In the genomic region with DNA sequence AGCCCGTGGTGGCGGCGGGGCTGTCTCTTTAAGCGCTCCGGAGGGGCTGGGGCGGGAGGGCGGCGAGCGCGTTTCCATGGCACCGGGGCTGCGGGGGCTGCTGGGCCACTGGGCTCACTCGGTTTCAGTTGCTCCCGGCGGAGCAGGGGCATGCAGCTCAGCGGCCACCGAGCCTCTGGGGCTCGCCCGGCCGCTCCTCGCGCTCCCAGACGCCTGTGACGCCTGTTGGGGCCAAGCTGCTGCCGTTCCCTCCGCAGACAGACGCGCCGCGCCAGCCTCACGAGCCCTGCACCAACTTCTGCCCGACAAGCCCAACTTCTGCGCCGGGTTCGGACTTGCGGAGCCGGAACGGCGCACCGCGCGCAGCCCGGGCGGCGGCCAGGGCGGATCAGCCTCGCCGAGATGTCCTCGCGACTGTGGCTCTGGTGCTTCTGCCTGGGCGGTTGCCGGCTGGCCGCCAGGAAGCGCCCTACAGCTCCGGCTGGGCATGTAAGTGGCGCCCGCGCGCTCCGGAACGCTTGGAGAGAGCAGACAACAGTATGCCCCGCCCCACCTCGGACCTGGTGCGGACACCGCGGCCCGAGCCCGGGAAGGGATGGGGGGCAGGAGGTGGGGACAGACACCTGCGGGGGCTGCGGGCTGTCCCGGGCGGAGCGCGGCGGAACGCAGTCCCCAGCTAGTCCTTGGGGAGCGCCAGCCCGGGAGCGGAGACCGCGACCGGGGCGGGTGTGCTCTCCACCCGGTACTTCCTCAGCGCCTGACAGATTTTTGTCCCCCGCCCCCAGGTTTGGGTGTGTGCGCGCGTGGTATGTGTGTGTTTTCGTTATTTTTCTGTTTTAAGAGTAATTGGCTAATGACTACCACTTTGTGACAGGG, we compare ENCODE assay signal across 1 cellular context.
TF ChIP-seq lines count a peak whose summit lies in the region.

No MANE protein-coding gene starts in this region.

TF ChIP-seq in WTC11, 78 proteins besides CTCF, POLR2A, EP300 and RAD21 (continued from another document and continues in another):
- TF ChIP-seq, protein P1, sequence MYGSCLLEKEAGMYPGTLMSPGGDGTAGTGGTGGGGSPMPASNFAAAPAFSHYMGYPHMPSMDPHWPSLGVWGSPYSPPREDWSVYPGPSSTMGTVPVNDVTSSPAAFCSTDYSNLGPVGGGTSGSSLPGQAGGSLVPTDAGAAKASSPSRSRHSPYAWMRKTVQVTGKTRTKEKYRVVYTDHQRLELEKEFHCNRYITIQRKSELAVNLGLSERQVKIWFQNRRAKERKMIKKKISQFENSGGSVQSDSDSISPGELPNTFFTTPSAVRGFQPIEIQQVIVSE (CRISPR knock-in tag; IDR thresholded peaks at IDR 0.05; ENCODE audit: borderline replicate concordance), result no peak
- TF ChIP-seq MXD4 (CRISPR knock-in tag; IDR thresholded peaks at IDR 0.05; ENCODE audit: borderline replicate concordance) (no peak), CREB1 (CRISPR knock-in tag; IDR thresholded peaks at IDR 0.05) (no peak), ZNF263 (CRISPR knock-in tag; IDR thresholded peaks at IDR 0.05; ENCODE audit: low read depth) (no peak; the same call in 1 of the 2 replicates), RELA (CRISPR knock-in tag; IDR thresholded peaks at IDR 0.05; ENCODE audit: borderline replicate concordance) (peak; percentile 77; the same call in 1 of the 2 replicates), FOXK1 (CRISPR knock-in tag; IDR thresholded peaks at IDR 0.05) (peak; percentile 18; the same call in 1 of the 2 replicates), TEAD1 (CRISPR knock-in tag; IDR thresholded peaks at IDR 0.05) (peak; percentile 83; the same call in 1 of the 2 replicates), SOX15 (CRISPR knock-in tag; IDR thresholded peaks at IDR 0.05) (no peak), ZNF121 (CRISPR knock-in tag; IDR thresholded peaks at IDR 0.05) (no peak), SP1 (CRISPR knock-in tag; conservative IDR thresholded peaks at IDR 0.05) (peak; percentile 63), RORB (CRISPR knock-in tag; IDR thresholded peaks at IDR 0.05) (no peak), JAZF1 (CRISPR knock-in tag; IDR thresholded peaks at IDR 0.05) (no peak), SMAD4 (CRISPR knock-in tag; IDR thresholded peaks at IDR 0.05) (no peak), ZNF138 (CRISPR knock-in tag; conservative IDR thresholded peaks at IDR 0.05) (0 out of 2 replicates have a peak, but pooled peaks have one; percentile 16), PRRX2 (CRISPR knock-in tag; IDR thresholded peaks at IDR 0.05) (no peak), NR2C2 (CRISPR knock-in tag; IDR thresholded peaks at IDR 0.05) (no peak), NFE2L1 (CRISPR knock-in tag; IDR thresholded peaks at IDR 0.05) (peak; percentile 60; the same call in 1 of the 2 replicates), GABPB1 (CRISPR knock-in tag; IDR thresholded peaks at IDR 0.05) (0 out of 2 replicates have a peak, but pooled peaks have one; percentile 9), GTF2I (CRISPR knock-in tag; conservative IDR thresholded peaks at IDR 0.05) (no peak)
- TF ChIP-seq, protein P2, sequence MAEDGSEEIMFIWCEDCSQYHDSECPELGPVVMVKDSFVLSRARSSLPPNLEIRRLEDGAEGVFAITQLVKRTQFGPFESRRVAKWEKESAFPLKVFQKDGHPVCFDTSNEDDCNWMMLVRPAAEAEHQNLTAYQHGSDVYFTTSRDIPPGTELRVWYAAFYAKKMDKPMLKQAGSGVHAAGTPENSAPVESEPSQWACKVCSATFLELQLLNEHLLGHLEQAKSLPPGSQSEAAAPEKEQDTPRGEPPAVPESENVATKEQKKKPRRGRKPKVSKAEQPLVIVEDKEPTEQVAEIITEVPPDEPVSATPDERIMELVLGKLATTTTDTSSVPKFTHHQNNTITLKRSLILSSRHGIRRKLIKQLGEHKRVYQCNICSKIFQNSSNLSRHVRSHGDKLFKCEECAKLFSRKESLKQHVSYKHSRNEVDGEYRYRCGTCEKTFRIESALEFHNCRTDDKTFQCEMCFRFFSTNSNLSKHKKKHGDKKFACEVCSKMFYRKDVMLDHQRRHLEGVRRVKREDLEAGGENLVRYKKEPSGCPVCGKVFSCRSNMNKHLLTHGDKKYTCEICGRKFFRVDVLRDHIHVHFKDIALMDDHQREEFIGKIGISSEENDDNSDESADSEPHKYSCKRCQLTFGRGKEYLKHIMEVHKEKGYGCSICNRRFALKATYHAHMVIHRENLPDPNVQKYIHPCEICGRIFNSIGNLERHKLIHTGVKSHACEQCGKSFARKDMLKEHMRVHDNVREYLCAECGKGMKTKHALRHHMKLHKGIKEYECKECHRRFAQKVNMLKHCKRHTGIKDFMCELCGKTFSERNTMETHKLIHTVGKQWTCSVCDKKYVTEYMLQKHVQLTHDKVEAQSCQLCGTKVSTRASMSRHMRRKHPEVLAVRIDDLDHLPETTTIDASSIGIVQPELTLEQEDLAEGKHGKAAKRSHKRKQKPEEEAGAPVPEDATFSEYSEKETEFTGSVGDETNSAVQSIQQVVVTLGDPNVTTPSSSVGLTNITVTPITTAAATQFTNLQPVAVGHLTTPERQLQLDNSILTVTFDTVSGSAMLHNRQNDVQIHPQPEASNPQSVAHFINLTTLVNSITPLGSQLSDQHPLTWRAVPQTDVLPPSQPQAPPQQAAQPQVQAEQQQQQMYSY (CRISPR knock-in tag; IDR thresholded peaks at IDR 0.05), result no peak
- TF ChIP-seq, protein P3, sequence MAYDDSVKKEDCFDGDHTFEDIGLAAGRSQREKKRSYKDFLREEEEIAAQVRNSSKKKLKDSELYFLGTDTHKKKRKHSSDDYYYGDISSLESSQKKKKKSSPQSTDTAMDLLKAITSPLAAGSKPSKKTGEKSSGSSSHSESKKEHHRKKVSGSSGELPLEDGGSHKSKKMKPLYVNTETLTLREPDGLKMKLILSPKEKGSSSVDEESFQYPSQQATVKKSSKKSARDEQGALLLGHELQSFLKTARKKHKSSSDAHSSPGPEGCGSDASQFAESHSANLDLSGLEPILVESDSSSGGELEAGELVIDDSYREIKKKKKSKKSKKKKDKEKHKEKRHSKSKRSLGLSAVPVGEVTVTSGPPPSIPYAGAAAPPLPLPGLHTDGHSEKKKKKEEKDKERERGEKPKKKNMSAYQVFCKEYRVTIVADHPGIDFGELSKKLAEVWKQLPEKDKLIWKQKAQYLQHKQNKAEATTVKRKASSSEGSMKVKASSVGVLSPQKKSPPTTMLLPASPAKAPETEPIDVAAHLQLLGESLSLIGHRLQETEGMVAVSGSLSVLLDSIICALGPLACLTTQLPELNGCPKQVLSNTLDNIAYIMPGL (CRISPR knock-in tag; IDR thresholded peaks at IDR 0.05), result peak; percentile 99
- TF ChIP-seq, protein P4, sequence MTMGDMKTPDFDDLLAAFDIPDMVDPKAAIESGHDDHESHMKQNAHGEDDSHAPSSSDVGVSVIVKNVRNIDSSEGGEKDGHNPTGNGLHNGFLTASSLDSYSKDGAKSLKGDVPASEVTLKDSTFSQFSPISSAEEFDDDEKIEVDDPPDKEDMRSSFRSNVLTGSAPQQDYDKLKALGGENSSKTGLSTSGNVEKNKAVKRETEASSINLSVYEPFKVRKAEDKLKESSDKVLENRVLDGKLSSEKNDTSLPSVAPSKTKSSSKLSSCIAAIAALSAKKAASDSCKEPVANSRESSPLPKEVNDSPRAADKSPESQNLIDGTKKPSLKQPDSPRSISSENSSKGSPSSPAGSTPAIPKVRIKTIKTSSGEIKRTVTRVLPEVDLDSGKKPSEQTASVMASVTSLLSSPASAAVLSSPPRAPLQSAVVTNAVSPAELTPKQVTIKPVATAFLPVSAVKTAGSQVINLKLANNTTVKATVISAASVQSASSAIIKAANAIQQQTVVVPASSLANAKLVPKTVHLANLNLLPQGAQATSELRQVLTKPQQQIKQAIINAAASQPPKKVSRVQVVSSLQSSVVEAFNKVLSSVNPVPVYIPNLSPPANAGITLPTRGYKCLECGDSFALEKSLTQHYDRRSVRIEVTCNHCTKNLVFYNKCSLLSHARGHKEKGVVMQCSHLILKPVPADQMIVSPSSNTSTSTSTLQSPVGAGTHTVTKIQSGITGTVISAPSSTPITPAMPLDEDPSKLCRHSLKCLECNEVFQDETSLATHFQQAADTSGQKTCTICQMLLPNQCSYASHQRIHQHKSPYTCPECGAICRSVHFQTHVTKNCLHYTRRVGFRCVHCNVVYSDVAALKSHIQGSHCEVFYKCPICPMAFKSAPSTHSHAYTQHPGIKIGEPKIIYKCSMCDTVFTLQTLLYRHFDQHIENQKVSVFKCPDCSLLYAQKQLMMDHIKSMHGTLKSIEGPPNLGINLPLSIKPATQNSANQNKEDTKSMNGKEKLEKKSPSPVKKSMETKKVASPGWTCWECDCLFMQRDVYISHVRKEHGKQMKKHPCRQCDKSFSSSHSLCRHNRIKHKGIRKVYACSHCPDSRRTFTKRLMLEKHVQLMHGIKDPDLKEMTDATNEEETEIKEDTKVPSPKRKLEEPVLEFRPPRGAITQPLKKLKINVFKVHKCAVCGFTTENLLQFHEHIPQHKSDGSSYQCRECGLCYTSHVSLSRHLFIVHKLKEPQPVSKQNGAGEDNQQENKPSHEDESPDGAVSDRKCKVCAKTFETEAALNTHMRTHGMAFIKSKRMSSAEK (CRISPR knock-in tag; IDR thresholded peaks at IDR 0.05; ENCODE audit: borderline replicate concordance), result no peak
- TF ChIP-seq, protein P5, sequence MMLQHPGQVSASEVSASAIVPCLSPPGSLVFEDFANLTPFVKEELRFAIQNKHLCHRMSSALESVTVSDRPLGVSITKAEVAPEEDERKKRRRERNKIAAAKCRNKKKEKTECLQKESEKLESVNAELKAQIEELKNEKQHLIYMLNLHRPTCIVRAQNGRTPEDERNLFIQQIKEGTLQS (CRISPR knock-in tag; conservative IDR thresholded peaks at IDR 0.05), result no peak
- TF ChIP-seq, protein P6, sequence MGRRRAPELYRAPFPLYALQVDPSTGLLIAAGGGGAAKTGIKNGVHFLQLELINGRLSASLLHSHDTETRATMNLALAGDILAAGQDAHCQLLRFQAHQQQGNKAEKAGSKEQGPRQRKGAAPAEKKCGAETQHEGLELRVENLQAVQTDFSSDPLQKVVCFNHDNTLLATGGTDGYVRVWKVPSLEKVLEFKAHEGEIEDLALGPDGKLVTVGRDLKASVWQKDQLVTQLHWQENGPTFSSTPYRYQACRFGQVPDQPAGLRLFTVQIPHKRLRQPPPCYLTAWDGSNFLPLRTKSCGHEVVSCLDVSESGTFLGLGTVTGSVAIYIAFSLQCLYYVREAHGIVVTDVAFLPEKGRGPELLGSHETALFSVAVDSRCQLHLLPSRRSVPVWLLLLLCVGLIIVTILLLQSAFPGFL (CRISPR knock-in tag; IDR thresholded peaks at IDR 0.05; ENCODE audit: borderline replicate concordance), result no peak
- TF ChIP-seq, protein P7, sequence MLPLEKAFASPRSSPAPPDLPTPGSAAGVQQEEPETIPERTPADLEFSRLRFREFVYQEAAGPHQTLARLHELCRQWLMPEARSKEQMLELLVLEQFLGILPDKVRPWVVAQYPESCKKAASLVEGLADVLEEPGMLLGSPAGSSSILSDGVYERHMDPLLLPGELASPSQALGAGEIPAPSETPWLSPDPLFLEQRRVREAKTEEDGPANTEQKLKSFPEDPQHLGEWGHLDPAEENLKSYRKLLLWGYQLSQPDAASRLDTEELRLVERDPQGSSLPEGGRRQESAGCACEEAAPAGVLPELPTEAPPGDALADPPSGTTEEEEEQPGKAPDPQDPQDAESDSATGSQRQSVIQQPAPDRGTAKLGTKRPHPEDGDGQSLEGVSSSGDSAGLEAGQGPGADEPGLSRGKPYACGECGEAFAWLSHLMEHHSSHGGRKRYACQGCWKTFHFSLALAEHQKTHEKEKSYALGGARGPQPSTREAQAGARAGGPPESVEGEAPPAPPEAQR (CRISPR knock-in tag; IDR thresholded peaks at IDR 0.05), result no peak
- TF ChIP-seq, protein P8, sequence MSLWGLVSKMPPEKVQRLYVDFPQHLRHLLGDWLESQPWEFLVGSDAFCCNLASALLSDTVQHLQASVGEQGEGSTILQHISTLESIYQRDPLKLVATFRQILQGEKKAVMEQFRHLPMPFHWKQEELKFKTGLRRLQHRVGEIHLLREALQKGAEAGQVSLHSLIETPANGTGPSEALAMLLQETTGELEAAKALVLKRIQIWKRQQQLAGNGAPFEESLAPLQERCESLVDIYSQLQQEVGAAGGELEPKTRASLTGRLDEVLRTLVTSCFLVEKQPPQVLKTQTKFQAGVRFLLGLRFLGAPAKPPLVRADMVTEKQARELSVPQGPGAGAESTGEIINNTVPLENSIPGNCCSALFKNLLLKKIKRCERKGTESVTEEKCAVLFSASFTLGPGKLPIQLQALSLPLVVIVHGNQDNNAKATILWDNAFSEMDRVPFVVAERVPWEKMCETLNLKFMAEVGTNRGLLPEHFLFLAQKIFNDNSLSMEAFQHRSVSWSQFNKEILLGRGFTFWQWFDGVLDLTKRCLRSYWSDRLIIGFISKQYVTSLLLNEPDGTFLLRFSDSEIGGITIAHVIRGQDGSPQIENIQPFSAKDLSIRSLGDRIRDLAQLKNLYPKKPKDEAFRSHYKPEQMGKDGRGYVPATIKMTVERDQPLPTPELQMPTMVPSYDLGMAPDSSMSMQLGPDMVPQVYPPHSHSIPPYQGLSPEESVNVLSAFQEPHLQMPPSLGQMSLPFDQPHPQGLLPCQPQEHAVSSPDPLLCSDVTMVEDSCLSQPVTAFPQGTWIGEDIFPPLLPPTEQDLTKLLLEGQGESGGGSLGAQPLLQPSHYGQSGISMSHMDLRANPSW (CRISPR knock-in tag; conservative IDR thresholded peaks at IDR 0.05; ENCODE audit: low read depth), result no peak
- TF ChIP-seq, protein P9, sequence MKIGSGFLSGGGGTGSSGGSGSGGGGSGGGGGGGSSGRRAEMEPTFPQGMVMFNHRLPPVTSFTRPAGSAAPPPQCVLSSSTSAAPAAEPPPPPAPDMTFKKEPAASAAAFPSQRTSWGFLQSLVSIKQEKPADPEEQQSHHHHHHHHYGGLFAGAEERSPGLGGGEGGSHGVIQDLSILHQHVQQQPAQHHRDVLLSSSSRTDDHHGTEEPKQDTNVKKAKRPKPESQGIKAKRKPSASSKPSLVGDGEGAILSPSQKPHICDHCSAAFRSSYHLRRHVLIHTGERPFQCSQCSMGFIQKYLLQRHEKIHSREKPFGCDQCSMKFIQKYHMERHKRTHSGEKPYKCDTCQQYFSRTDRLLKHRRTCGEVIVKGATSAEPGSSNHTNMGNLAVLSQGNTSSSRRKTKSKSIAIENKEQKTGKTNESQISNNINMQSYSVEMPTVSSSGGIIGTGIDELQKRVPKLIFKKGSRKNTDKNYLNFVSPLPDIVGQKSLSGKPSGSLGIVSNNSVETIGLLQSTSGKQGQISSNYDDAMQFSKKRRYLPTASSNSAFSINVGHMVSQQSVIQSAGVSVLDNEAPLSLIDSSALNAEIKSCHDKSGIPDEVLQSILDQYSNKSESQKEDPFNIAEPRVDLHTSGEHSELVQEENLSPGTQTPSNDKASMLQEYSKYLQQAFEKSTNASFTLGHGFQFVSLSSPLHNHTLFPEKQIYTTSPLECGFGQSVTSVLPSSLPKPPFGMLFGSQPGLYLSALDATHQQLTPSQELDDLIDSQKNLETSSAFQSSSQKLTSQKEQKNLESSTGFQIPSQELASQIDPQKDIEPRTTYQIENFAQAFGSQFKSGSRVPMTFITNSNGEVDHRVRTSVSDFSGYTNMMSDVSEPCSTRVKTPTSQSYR (CRISPR knock-in tag; IDR thresholded peaks at IDR 0.05), result no peak
- TF ChIP-seq, protein P10, sequence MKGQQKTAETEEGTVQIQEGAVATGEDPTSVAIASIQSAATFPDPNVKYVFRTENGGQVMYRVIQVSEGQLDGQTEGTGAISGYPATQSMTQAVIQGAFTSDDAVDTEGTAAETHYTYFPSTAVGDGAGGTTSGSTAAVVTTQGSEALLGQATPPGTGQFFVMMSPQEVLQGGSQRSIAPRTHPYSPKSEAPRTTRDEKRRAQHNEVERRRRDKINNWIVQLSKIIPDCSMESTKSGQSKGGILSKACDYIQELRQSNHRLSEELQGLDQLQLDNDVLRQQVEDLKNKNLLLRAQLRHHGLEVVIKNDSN (CRISPR knock-in tag; IDR thresholded peaks at IDR 0.05), result peak; percentile 53; the same call in 1 of the 2 replicates
- TF ChIP-seq, protein P11, sequence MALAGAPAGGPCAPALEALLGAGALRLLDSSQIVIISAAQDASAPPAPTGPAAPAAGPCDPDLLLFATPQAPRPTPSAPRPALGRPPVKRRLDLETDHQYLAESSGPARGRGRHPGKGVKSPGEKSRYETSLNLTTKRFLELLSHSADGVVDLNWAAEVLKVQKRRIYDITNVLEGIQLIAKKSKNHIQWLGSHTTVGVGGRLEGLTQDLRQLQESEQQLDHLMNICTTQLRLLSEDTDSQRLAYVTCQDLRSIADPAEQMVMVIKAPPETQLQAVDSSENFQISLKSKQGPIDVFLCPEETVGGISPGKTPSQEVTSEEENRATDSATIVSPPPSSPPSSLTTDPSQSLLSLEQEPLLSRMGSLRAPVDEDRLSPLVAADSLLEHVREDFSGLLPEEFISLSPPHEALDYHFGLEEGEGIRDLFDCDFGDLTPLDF (CRISPR knock-in tag; IDR thresholded peaks at IDR 0.05), result no peak
